30 cellular contexts compared by ENCODE assay signal in genomic region chr12:64580681-64581080, GRCh38.
"Had no signal": no experiment of that assay in that cellular context is flagged by ENCODE, and none has a peak within 500 bp of the region (broad histone marks: within the 10 kb centered on the region; RNA-seq: fewer than 3 reads in every experiment).

No MANE protein-coding gene starts in this region.

- H3K27me3 ChIP-seq: heart left ventricle, pancreas, transverse colon, upper lobe of right lung had no signal

- H3K9me3 ChIP-seq: mucosa of descending colon, pancreas, prostate gland, transverse colon, upper lobe of right lung had no signal

- ATAC-seq: heart left ventricle; mucosa of descending colon; naive thymus-derived CD4-positive, alpha-beta T cell; natural killer cell treated with Interleukin-12 subunit alpha and Interleukin-12 subunit beta and Interleukin-15 and Interleukin-18, amount 100 ng/mL, for 72 hours; pancreas; right cardiac atrium; sciatic nerve; stimulated activated memory B cell treated with anti-CD40 and anti-IgM and Interleukin-4, amounts not matched to agents 10 μg/mL and 1 μg/mL and 100 μg/mL, for 72 hours; stimulated activated naive CD8-positive, alpha-beta T cell treated with anti-CD3 and anti-CD28 coated beads, Interleukin-15, amount 100 ng/mL, for 72 hours; upper lobe of right lung had no signal

- H3K36me3 ChIP-seq: heart left ventricle, left ventricle myocardium inferior, pancreas, prostate gland, transverse colon, upper lobe of right lung had no signal

- H3K4me2 ChIP-seq: smooth muscle cell had no signal

- H3K27ac ChIP-seq: heart left ventricle, left ventricle myocardium inferior, pancreas, prostate gland, transverse colon, upper lobe of right lung had no signal

- H3K36me3 Mint-ChIP-seq: natural killer cell treated with Interleukin-12 subunit alpha and Interleukin-12 subunit beta and Interleukin-15 and Interleukin-18, amount 100 ng/mL, for 72 hours; stimulated activated memory B cell treated with anti-CD40 and anti-IgM and Interleukin-4, amounts not matched to agents 10 μg/mL and 1 μg/mL and 100 μg/mL, for 72 hours had no signal

- H3K4me3 ChIP-seq: heart left ventricle, left ventricle myocardium inferior, lung, mucosa of descending colon, pancreas, prostate gland, smooth muscle cell, transverse colon, upper lobe of right lung had no signal

- DNase-seq: heart left ventricle; hypothalamus; immature natural killer cell; kidney; left ventricle myocardium inferior; midbrain; mucosa of descending colon; naive thymus-derived CD4-positive, alpha-beta T cell; nucleus accumbens; pancreas; posterior cingulate gyrus; retina; right cardiac atrium; stimulated activated CD4-positive, alpha-beta T cell treated with anti-CD3 and anti-CD28 coated beads, Interleukin-1b, Interleukin-23, amount 100 ng/mL, for 48 hours; stimulated activated CD4-positive, alpha-beta T cell treated with anti-CD3 and anti-CD28 coated beads, Interleukin-2, amount 100 ng/mL, for 48 hours; stimulated activated CD4-positive, alpha-beta T cell treated with anti-CD3 and anti-CD28 coated beads, Interleukin-4, amount 100 ng/mL, for 4 hours; stimulated activated CD8-positive, alpha-beta memory T cell treated with anti-CD3 and anti-CD28 coated beads, Interleukin-4, amount 100 ng/mL, for 48 hours; stimulated activated naive CD4-positive, alpha-beta T cell treated with Interleukin-2 at 50 U/mL for 16 hours; stimulated activated naive CD8-positive, alpha-beta T cell treated with anti-CD3 and anti-CD28 coated beads, Interleukin-15, amount 100 ng/mL, for 72 hours; substantia nigra; transverse colon; upper lobe of right lung had no signal

- FAIRE-seq: islet of Langerhans, kidney, pancreas, urothelium cell line had no signal

- H3K27ac Mint-ChIP-seq: immature natural killer cell; natural killer cell treated with Interleukin-12 subunit alpha and Interleukin-12 subunit beta and Interleukin-15 and Interleukin-18, amount 100 ng/mL, for 72 hours; stimulated activated memory B cell treated with anti-CD40 and anti-IgM and Interleukin-4, amounts not matched to agents 10 μg/mL and 1 μg/mL and 100 μg/mL, for 72 hours; stimulated activated naive CD8-positive, alpha-beta T cell treated with anti-CD3 and anti-CD28 coated beads, Interleukin-15, amount 100 ng/mL, for 72 hours had no signal

- H3K27me3 Mint-ChIP-seq: stimulated activated memory B cell treated with anti-CD40 and anti-IgM and Interleukin-4, amounts not matched to agents 10 μg/mL and 1 μg/mL and 100 μg/mL, for 72 hours; stimulated activated naive CD8-positive, alpha-beta T cell treated with anti-CD3 and anti-CD28 coated beads, Interleukin-15, amount 100 ng/mL, for 72 hours had no signal

- H3K4me3 Mint-ChIP-seq: immature natural killer cell; naive thymus-derived CD4-positive, alpha-beta T cell; natural killer cell treated with Interleukin-12 subunit alpha and Interleukin-12 subunit beta and Interleukin-15 and Interleukin-18, amount 100 ng/mL, for 72 hours; stimulated activated memory B cell treated with anti-CD40 and anti-IgM and Interleukin-4, amounts not matched to agents 10 μg/mL and 1 μg/mL and 100 μg/mL, for 72 hours; stimulated activated naive CD8-positive, alpha-beta T cell treated with anti-CD3 and anti-CD28 coated beads, Interleukin-15, amount 100 ng/mL, for 72 hours had no signal
